In the genomic region with DNA sequence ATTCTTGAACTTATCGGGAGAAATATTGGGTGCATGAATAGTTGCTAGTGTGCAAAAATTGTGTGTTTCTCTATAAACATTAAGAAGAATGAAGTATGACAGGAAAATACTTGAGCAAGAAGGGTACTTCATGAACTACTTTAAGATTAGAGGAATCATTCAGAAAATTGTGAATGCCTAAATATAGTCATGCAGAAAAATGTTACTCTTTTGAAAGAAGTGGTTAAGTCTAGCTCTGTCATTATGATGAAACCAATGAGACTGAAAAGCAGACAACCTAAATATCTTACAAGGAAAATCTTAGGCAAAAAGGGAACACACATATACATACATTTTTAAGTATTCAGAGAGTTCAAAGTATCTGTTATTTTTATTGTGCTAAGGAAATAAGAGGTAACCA, we compare ENCODE assay signal across 22 cellular contexts.
DNase-seq lines count a peak whose midpoint lies in the region; ATAC-seq and TF ChIP-seq lines count a peak whose summit lies in the region.
"Had no signal": no experiment of that assay in that cellular context is flagged by ENCODE, and none has a peak within 500 bp of the region (broad histone marks: within the 10 kb centered on the region; RNA-seq: fewer than 3 reads in every experiment).

No MANE protein-coding gene starts in this region.

- H3K9me3 ChIP-seq in IMR-90 (ENCODE audit: control insufficient read depth, insufficient read depth, low read length) (no peaks in the 10 kb centered on the region), adipocyte (ENCODE audit: control insufficient read depth, low read length) (no peaks in the 10 kb centered on the region), smooth muscle cell (replicated peaks; ENCODE audit: low read depth) (no peaks in the 10 kb centered on the region)
- H3K9me3 ChIP-seq: BLaER1, HAP-1, Peyer's patch, SJSA1 had no signal

- H2AK5ac ChIP-seq in IMR-90 (ENCODE audit: low read depth, low read length), result no peak overlapping the region

- H2BK15ac ChIP-seq in IMR-90 (ENCODE audit: low read depth, low read length), result no peak overlapping the region

- ATAC-seq in IMR-90 (ENCODE audit: low read depth) (peak; percentile 24; the same call in 1 of the 2 replicates), HG02763 (IDR thresholded peaks at IDR 0.05; ENCODE audit: unreplicated experiment) (no peak), HG03439 (IDR thresholded peaks at IDR 0.05; ENCODE audit: unreplicated experiment) (no peak)
- ATAC-seq: GM23338 had no signal

- no CpG with 5 or more reads among the region's 1 CpG for WGBS in IMR-90 (ENCODE audit: extremely low coverage in 2 of 2, insufficient read length in 1 of 2), 2 experiments
- 64% methylated on average over 1 of the region's 1 CpG for WGBS in smooth muscle cell (ENCODE audit: low lambda C conversion rate)

- H3K4me2 ChIP-seq in IMR-90 (ENCODE audit: low read depth, low read length) (no peak overlapping the region), smooth muscle cell (no peak overlapping the region)
- H3K4me2 ChIP-seq: BLaER1, GM23338 had no signal

- no peak overlapping the region for H2AK9ac ChIP-seq in IMR-90 (replicated peaks; ENCODE audit: low read depth, low read length, poor library complexity)

- H3K36me3 ChIP-seq in IMR-90 (ENCODE audit: control insufficient read depth, insufficient read depth, low read length) (no peaks in the 10 kb centered on the region), adipocyte (ENCODE audit: control insufficient read depth, insufficient read depth, low read length, severe bottlenecking) (no peaks in the 10 kb centered on the region), smooth muscle cell (ENCODE audit: low read depth) (no peaks in the 10 kb centered on the region)
- H3K36me3 ChIP-seq: BLaER1, HAP-1, Peyer's patch, SJSA1 had no signal

- H2BK120ac ChIP-seq in IMR-90 (ENCODE audit: low read depth, low read length), result no peak overlapping the region

- DNase-seq in IMR-90, result peak; percentile 18
- peak; percentile 61 for DNase-seq in adipocyte (ENCODE audit: low read depth)
- DNase-seq in fibroblast of pulmonary artery (ENCODE audit: low read depth), result peak; percentile 22
- DNase-seq in smooth muscle cell (lab: John Stamatoyannopoulos, UW; ENCODE audit: unreplicated experiment), result no peak
- no peak for DNase-seq in iPS-NIHi7 (ENCODE audit: extremely low spot score)
- DNase-seq: CD4-positive, alpha-beta T cell; COR-L47; DMS79; KG1; NCI-H1417; NCI-H1694 treated with DMSO at 0.1 percent for 48 hours; NCI-H2081 treated with DMSO at 0.1 percent for 48 hours; NCI-H2171 treated with DMSO at 0.1 percent for 48 hours; NCI-H524 treated with DMSO at 0.1 percent for 48 hours; NCI-H82; Peyer's patch had no signal

- H4K5ac ChIP-seq in IMR-90 (ENCODE audit: low read depth, low read length), result no peak overlapping the region

- CTCF ChIA-PET in IMR-90 (lab: Yijun Ruan, JAX), result no interaction called here

- no peak overlapping the region for H3K9ac ChIP-seq in IMR-90 (ENCODE audit: low read depth, low read length)
- H3K9ac ChIP-seq in adipocyte (ENCODE audit: low read length), result peak overlapping the region; percentile 16
- H3K9ac ChIP-seq in smooth muscle cell (ENCODE audit: low read depth), result no peak overlapping the region
- H3K9ac ChIP-seq: BLaER1 had no signal

- no peak for TF ChIP-seq CTCF in IMR-90 (conservative IDR thresholded peaks at IDR 0.05; ENCODE audit: low read depth, low read length)
- TF ChIP-seq CTCF in fibroblast of pulmonary artery (IDR thresholded peaks at IDR 0.05; ENCODE audit: low read length, missing control alignments), result no peak
- no peak for TF ChIP-seq CTCF in smooth muscle cell (IDR thresholded peaks at IDR 0.05; ENCODE audit: borderline replicate concordance, insufficient read depth, poor library complexity, severe bottlenecking)

- in situ Hi-C loops in IMR-90 (cut with MboI; ENCODE audit: low sequenced_read_pairs), result no loop called here

- H4K8ac ChIP-seq in IMR-90 (ENCODE audit: low read depth in 2 of 2, low read length in 2 of 2), result no peak overlapping the region; a peak in 1 of 4 replicates

- no TSS peak for BruUV-seq in IMR-90 (replicated peaks; lab: Mats Ljungman, UMichigan)

- H3K18ac ChIP-seq in IMR-90 (ENCODE audit: low read depth, low read length), result no peak overlapping the region

- TF ChIP-seq RAD21 in IMR-90 (IDR thresholded peaks at IDR 0.05; ENCODE audit: low read length), result no peak

- H3K27me3 ChIP-seq in IMR-90 (ENCODE audit: control insufficient read depth, insufficient read depth, low read length) (no peaks in the 10 kb centered on the region), adipocyte (replicated peaks; ENCODE audit: control insufficient read depth, insufficient read depth, low read length) (no peaks in the 10 kb centered on the region), smooth muscle cell (ENCODE audit: low read depth) (no peaks in the 10 kb centered on the region)
- H3K27me3 ChIP-seq: BLaER1, Peyer's patch, SJSA1 had no signal

- H3K9me1 ChIP-seq in IMR-90 (ENCODE audit: insufficient read depth, low read length), result 0 out of 2 replicates have a peak, but pooled peaks cover 2% of the 10 kb centered on the region

- no peak for TF ChIP-seq POLR2A in IMR-90 (IDR thresholded peaks at IDR 0.05; ENCODE audit: low read depth, low read length)

- no peaks in the 10 kb centered on the region for H3F3A ChIP-seq in smooth muscle cell (ENCODE audit: low read depth)

- intact Hi-C loops in IMR-90 (cut with micrococcal nuclease), result no loop called here

- H3K14ac ChIP-seq in IMR-90 (replicated peaks; ENCODE audit: low read depth, low read length), result no peak overlapping the region

- dilution Hi-C loops in IMR-90 (cut with HindIII; ENCODE audit: low sequenced_read_pairs, unreplicated experiment), result no loop called here

- no peak overlapping the region for H2BK20ac ChIP-seq in IMR-90 (ENCODE audit: low read depth, low read length)

- H3K4me3 ChIP-seq in IMR-90 (ENCODE audit: insufficient read depth, low read depth, low read length) (no peak overlapping the region), adipocyte (ENCODE audit: low read length) (no peak overlapping the region), fibroblast of pulmonary artery (replicated peaks; ENCODE audit: low read depth, low read length) (no peak overlapping the region), smooth muscle cell (no peak overlapping the region)
- H3K4me3 ChIP-seq: BLaER1, GM23338, HAP-1, Peyer's patch, SJSA1 had no signal

- H3K56ac ChIP-seq in IMR-90 (ENCODE audit: extremely low read depth, insufficient read depth, low read length), result no peak overlapping the region; the same call in 1 of the 2 replicates

- no peaks in the 10 kb centered on the region for H4K20me1 ChIP-seq in IMR-90 (ENCODE audit: insufficient read depth, low read length)
- no peaks in the 10 kb centered on the region for H4K20me1 ChIP-seq in smooth muscle cell (ENCODE audit: low read depth)
- H4K20me1 ChIP-seq: BLaER1 had no signal

- no peaks in the 10 kb centered on the region for H3K79me1 ChIP-seq in IMR-90 (ENCODE audit: low read depth in 1 of 2, low read length in 2 of 2)

- no peaks in the 10 kb centered on the region for H3K79me2 ChIP-seq in smooth muscle cell (ENCODE audit: low read depth)

- POLR2A ChIA-PET in IMR-90 (lab: Charles Lee; ENCODE audit: unreplicated experiment), result no interaction called here

- H3K4ac ChIP-seq in IMR-90 (ENCODE audit: low read depth, low read length), result no peak overlapping the region

- peak overlapping the region; percentile 54 for H2BK5ac ChIP-seq in IMR-90 (ENCODE audit: low read depth, low read length, poor library complexity, severe bottlenecking)

- H3K23ac ChIP-seq in IMR-90 (ENCODE audit: low read depth, low read length), result no peak overlapping the region

- H3K27ac ChIP-seq in IMR-90 (ENCODE audit: insufficient read depth, low read length) (no peak overlapping the region), smooth muscle cell (ENCODE audit: low read depth) (no peak overlapping the region)
- H3K27ac ChIP-seq: BLaER1, Peyer's patch, SJSA1 had no signal

- H4K91ac ChIP-seq in IMR-90 (ENCODE audit: insufficient read depth, low read depth, low read length), result no peak overlapping the region

- H3K4me1 ChIP-seq in IMR-90 (ENCODE audit: control insufficient read depth, insufficient read depth, low read length) (no peaks in the 10 kb centered on the region), adipocyte (ENCODE audit: control insufficient read depth, insufficient read depth, low read length) (peaks cover 33% of the 10 kb centered on the region), smooth muscle cell (ENCODE audit: low read depth) (no peaks in the 10 kb centered on the region)
- H3K4me1 ChIP-seq: BLaER1, HAP-1, Peyer's patch, SJSA1 had no signal

- H2AFZ ChIP-seq in IMR-90 (replicated peaks; ENCODE audit: low read length, poor library complexity), result no peak overlapping the region
- H2AFZ ChIP-seq in smooth muscle cell (ENCODE audit: low read depth), result peak overlapping the region; percentile 10
- H2AFZ ChIP-seq: GM23338 had no signal

TF ChIP-seq in IMR-90, 13 proteins besides CTCF, POLR2A, EP300 and RAD21:
- TF ChIP-seq RFX5 (IDR thresholded peaks at IDR 0.05; ENCODE audit: low read depth, low read length) (no peak), BHLHE40 (IDR thresholded peaks at IDR 0.05; ENCODE audit: low read depth, low read length) (no peak), SMC3 (IDR thresholded peaks at IDR 0.05; ENCODE audit: low read depth, low read length) (no peak), MAZ (IDR thresholded peaks at IDR 0.05; ENCODE audit: borderline replicate concordance, low read depth, low read length) (no peak), RCOR1 (IDR thresholded peaks at IDR 0.05; ENCODE audit: insufficient replicate concordance, low read length) (no peak)
- TF ChIP-seq, protein P1, sequence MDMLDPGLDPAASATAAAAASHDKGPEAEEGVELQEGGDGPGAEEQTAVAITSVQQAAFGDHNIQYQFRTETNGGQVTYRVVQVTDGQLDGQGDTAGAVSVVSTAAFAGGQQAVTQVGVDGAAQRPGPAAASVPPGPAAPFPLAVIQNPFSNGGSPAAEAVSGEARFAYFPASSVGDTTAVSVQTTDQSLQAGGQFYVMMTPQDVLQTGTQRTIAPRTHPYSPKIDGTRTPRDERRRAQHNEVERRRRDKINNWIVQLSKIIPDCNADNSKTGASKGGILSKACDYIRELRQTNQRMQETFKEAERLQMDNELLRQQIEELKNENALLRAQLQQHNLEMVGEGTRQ (IDR thresholded peaks at IDR 0.05; ENCODE audit: low read depth, low read length), result no peak
TF ChIP-seq in IMR-90: peak in this region for 0.

Comparison
In these comparisons a context has a peak if more than half of its experiments do, and no peak if none do; other contexts are left out.
1. DNase-seq: peak in IMR-90 (single experiment), adipocyte (single experiment) and fibroblast of pulmonary artery (single experiment); none in smooth muscle cell (single experiment) and iPS-NIHi7 (single experiment).